ENCODE assay signal across 7 cellular contexts in the genomic region with DNA sequence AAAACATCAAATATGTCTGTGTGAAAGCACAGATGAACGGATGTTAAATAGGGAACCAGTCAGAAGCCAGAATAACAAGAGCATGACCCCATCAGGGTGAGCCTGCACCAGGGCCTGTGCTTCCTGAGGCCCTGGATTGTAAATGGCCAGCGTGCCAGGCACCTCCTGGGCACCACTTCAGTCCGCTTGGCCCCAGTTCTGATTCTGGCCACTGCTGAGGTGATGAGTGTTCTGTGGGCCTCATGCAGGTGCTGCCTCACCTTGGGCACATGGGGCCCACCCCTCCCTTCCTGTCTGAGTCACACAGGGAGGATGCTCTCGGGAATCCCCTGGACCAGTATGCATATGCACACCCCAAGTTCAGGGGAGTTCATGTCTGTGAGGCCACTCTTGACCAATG. TPM values are rescaled to one million over a fixed set of nuclear protein-coding genes. Genes with fewer than 3 reads are reported as not detected.
A peak's percentile ranks its signal among the peaks of the same experiment; 100 is the strongest.
DNase-seq lines count a peak whose midpoint lies in the region; ATAC-seq, FAIRE-seq and TF ChIP-seq lines count a peak whose summit lies in the region.
"Not testable (repeated sequence)": the region's sequence is repeated elsewhere in the genome, so short reads cannot be mapped to it uniquely, and the experiment has no call there.

No MANE protein-coding gene starts in this region.

- not testable (repeated sequence) for H3K9me3 ChIP-seq in MM.1S (replicated peaks; ENCODE audit: insufficient read depth, low read length); keratinocyte (ENCODE audit: control insufficient read depth, low read depth, low read length)
- peaks cover 13% of the 10 kb centered on the region; the same call in 2 of the 3 replicates for H3K9me3 ChIP-seq in GM12878 (replicated peaks; ENCODE audit: control insufficient read depth, insufficient read depth, low read length)

- TF ChIP-seq RAD21 in GM12878 (IDR thresholded peaks at IDR 0.05; ENCODE audit: insufficient read depth, low read depth, low read length): not testable (repeated sequence)

- H3K9ac ChIP-seq in MM.1S (ENCODE audit: low read length); GM12878 (ENCODE audit: control insufficient read depth, insufficient read depth, low read length); keratinocyte (ENCODE audit: control insufficient read depth, extremely low read depth, insufficient read depth, low read length): not testable (repeated sequence)

- H3F3A ChIP-seq in MM.1S (ENCODE audit: insufficient read depth, low read length): not testable (repeated sequence)

- not testable (repeated sequence) for TF ChIP-seq CTCF in MM.1S (IDR thresholded peaks at IDR 0.05; ENCODE audit: low read length); GM12878 (IDR thresholded peaks at IDR 0.05 in 2 of 3, conservative IDR thresholded peaks at IDR 0.05 in 1 of 3; ENCODE audit: control insufficient read depth in 2 of 3, extremely low read depth in 1 of 3, insufficient read depth in 1 of 3, low read depth in 3 of 3, low read length in 3 of 3); keratinocyte (optimal IDR thresholded peaks at IDR 0.05 in 1 of 3, IDR thresholded peaks at IDR 0.05 in 1 of 3, conservative IDR thresholded peaks at IDR 0.05 in 1 of 3; ENCODE audit: extremely low read depth in 1 of 3, insufficient read depth in 2 of 3, low read length in 3 of 3)

- not testable (repeated sequence) for FAIRE-seq in GM12878 (lab: Jason Lieb, UNC)
- peak; percentile 36 for FAIRE-seq in keratinocyte (lab: Jason Lieb, UNC)

- not testable (repeated sequence) for H3K27me3 Mint-ChIP-seq in activated T-cell treated with anti-CD3 and anti-CD28 coated beads, Interleukin-2, amount 50 U/mL, for 4 hours (ENCODE audit: low read depth); naive B cell

- not testable (repeated sequence) for H3K4me1 Mint-ChIP-seq in activated T-cell treated with anti-CD3 and anti-CD28 coated beads, Interleukin-2, amount 50 U/mL, for 4 hours (ENCODE audit: low read depth)
- H3K4me1 Mint-ChIP-seq in naive B cell: peaks cover 0 to 11% (median under 1%) of the 10 kb centered on the region in 3 donors

- peak; percentile 60 to 82 for ATAC-seq in activated CD4-positive, CD25-positive, alpha-beta regulatory T cell treated with anti-CD3 and anti-CD28 coated beads, Interleukin-2, amount 50 U/mL, for 24 hours
- ATAC-seq in activated T-cell treated with anti-CD3 and anti-CD28 coated beads, Interleukin-2, amount 50 U/mL, for 4 hours: peak; percentile 56 to 62
- ATAC-seq in GM12878 (peak; percentile 75), naive B cell (ENCODE audit: low read depth in 2 of 2) (peak; percentile 85 to 87)

- peak; percentile 59 for DNase-seq in MM.1S
- DNase-seq in activated T-cell treated with anti-CD3 and anti-CD28 coated beads, Interleukin-2, amount 50 U/mL, for 4 hours: peak; percentile 8
- not testable (repeated sequence) for DNase-seq in GM12878 (ENCODE audit: low read depth, low spot score)
- DNase-seq in keratinocyte (ENCODE audit: low read depth, low spot score): peak; percentile 35
- peak; percentile 31 for DNase-seq in naive B cell
- peak; percentile 10 for DNase-seq in stimulated activated CD8-positive, alpha-beta memory T cell treated with anti-CD3 and anti-CD28 coated beads, Interleukin-12 subunit alpha, Interleukin-12 subunit beta, amount 100 ng/mL, for 4 hours (ENCODE audit: low read depth)

- BruUV-seq in GM12878 (replicated peaks; lab: Mats Ljungman, UMichigan): not testable (repeated sequence)

- not testable (repeated sequence) for H4K20me1 ChIP-seq in MM.1S (ENCODE audit: insufficient read depth, low read length); GM12878 (ENCODE audit: control insufficient read depth, insufficient read depth); keratinocyte (ENCODE audit: control insufficient read depth, extremely low read depth, insufficient read depth, low read length)

- dilution Hi-C loops in keratinocyte (cut with MboI; ENCODE audit: extremely low pct_ligation_motif_present, low sequenced_read_pairs): not testable (repeated sequence)

- TF ChIP-seq POLR2A in GM12878 (IDR thresholded peaks at IDR 0.05; ENCODE audit: low read depth, low read length): not testable (repeated sequence)

- H2AFZ ChIP-seq in MM.1S (ENCODE audit: low read length); GM12878 (ENCODE audit: control insufficient read depth, low read depth, low read length); keratinocyte (ENCODE audit: control insufficient read depth, low read length): not testable (repeated sequence)

- not testable (repeated sequence) for H3K9me3 Mint-ChIP-seq in activated T-cell treated with anti-CD3 and anti-CD28 coated beads, Interleukin-2, amount 50 U/mL, for 4 hours
- peaks cover 4 to 13% (median 8%) of the 10 kb centered on the region in 7 donors for H3K9me3 Mint-ChIP-seq in naive B cell

- H3K4me3 ChIP-seq in MM.1S (ENCODE audit: low read length); GM12878; keratinocyte (ENCODE audit: control insufficient read depth in 2 of 3, extremely low read depth in 1 of 3, insufficient read depth in 2 of 3, low read depth in 1 of 3, low read length in 3 of 3): not testable (repeated sequence)

- 32% methylated on average over 4 of the region's 4 CpGs for WGBS in GM12878 (ENCODE audit: insufficient coverage, insufficient replicate concordance, low lambda C conversion rate, missing lambda C conversion rate)

- H3K4me3 Mint-ChIP-seq in activated T-cell treated with anti-CD3 and anti-CD28 coated beads, Interleukin-2, amount 50 U/mL, for 4 hours; naive B cell: not testable (repeated sequence)

- H3K27ac ChIP-seq in MM.1S (ENCODE audit: low read length) (peak overlapping the region; percentile 43; the same call in 1 of the 2 replicates), GM12878 (ENCODE audit: control insufficient read depth, insufficient read depth) (peak overlapping the region; percentile 7; the same call in 1 of the 2 replicates)
- H3K27ac ChIP-seq in keratinocyte (ENCODE audit: control insufficient read depth, insufficient read depth, low read length): not testable (repeated sequence)

- H3K9me2 ChIP-seq in MM.1S (replicated peaks; ENCODE audit: insufficient read depth, low read length): not testable (repeated sequence)

- TF ChIP-seq EP300 in GM12878 (IDR thresholded peaks at IDR 0.05; ENCODE audit: borderline replicate concordance in 1 of 2, control insufficient read depth in 1 of 2, low read depth in 2 of 2, low read length in 2 of 2): not testable (repeated sequence)

- peak overlapping the region in 2 of 6 donors; percentile 12 to 27 for H3K27ac Mint-ChIP-seq in naive B cell

- H3K36me3 ChIP-seq in MM.1S (replicated peaks; ENCODE audit: insufficient read depth, low read length); GM12878 (ENCODE audit: control insufficient read depth in 2 of 2, insufficient read depth in 2 of 2, low read length in 1 of 2); keratinocyte (ENCODE audit: control insufficient read depth in 2 of 2, extremely low read depth in 1 of 2, insufficient read depth in 2 of 2, low read length in 2 of 2): not testable (repeated sequence)

- SMC1A ChIA-PET in GM12878 (lab: Charles Lee; ENCODE audit: uncharacterized antibody, unreplicated experiment): not testable (repeated sequence)

- intact Hi-C loops in GM12878 (cut with micrococcal nuclease; ENCODE audit: unreplicated experiment): not testable (repeated sequence)

- RAD21 ChIA-PET in GM12878 (lab: Charles Lee; ENCODE audit: unreplicated experiment): not testable (repeated sequence)

- H3K79me2 ChIP-seq in MM.1S (ENCODE audit: low read length); GM12878 (ENCODE audit: control insufficient read depth, insufficient read depth, low read length); keratinocyte (ENCODE audit: control insufficient read depth, insufficient read depth, low read length): not testable (repeated sequence)

- not testable (repeated sequence) for H3K9me1 ChIP-seq in keratinocyte (ENCODE audit: control insufficient read depth, extremely low read depth, insufficient read depth, low read length)

- H3K27me3 ChIP-seq in MM.1S (replicated peaks; ENCODE audit: insufficient read depth, low read length); GM12878 (replicated peaks in 1 of 2; ENCODE audit: control insufficient read depth in 2 of 2, insufficient read depth in 2 of 2, low read length in 1 of 2); keratinocyte (ENCODE audit: control insufficient read depth, extremely low read depth, insufficient read depth, low read length): not testable (repeated sequence)

- H3K36me3 Mint-ChIP-seq in activated T-cell treated with anti-CD3 and anti-CD28 coated beads, Interleukin-2, amount 50 U/mL, for 4 hours (ENCODE audit: insufficient read depth); naive B cell: not testable (repeated sequence)

- POLR2A ChIA-PET in GM12878 (lab: Charles Lee): not testable (repeated sequence)

- H3K4me2 ChIP-seq in MM.1S (ENCODE audit: low read depth, low read length): 0 out of 2 replicates have a peak overlapping the region, but pooled peaks have one; percentile 3
- H3K4me2 ChIP-seq in GM12878 (ENCODE audit: control insufficient read depth, insufficient read depth); keratinocyte (ENCODE audit: control insufficient read depth, extremely low read depth, insufficient read depth, low read depth, low read length): not testable (repeated sequence)

- in situ Hi-C loops in GM12878 (cut with MboI): not testable (repeated sequence)

- H3K4me1 ChIP-seq in MM.1S (ENCODE audit: low read length): peaks cover 17% of the 10 kb centered on the region
- not testable (repeated sequence) for H3K4me1 ChIP-seq in GM12878 (ENCODE audit: control insufficient read depth, insufficient read depth, low read length); keratinocyte (ENCODE audit: control insufficient read depth, extremely low read depth, insufficient read depth, low read length)

- CTCF ChIA-PET in GM12878 (lab: Yijun Ruan, JAX): not testable (repeated sequence)

RNA-seq across cellular contexts. Expression of a gene that starts 54.2 kb away (rescaled TPM):
- total RNA-seq in activated T-cell treated with anti-CD3 and anti-CD28 coated beads, Interleukin-2, amount 50 U/mL, for 4 hours: 10 to 100 TPM; 15.4 to 17.9 (median 17.8) TPM
- total RNA-seq in GM12878 (2013; cell fraction: nucleolus; rRNA removed): 112 and 121 TPM in 2 replicates
- total RNA-seq in GM12878 (2014; rRNA removed): 42.7 and 45.0 TPM in 2 replicates
- total RNA-seq in GM12878 (2014; rRNA removed; fragmentation: Illumina TruSeq; extraction: Trizol): 29.4 and 32.5 TPM in 2 replicates
- total RNA-seq in GM12878 (2021): 40.2 and 43.3 TPM in 2 replicates
- polyA plus RNA-seq in GM12878 (2011; ENCODE audit: low read depth): 25.0 TPM
- 27.9 and 44.7 TPM in 2 replicates for polyA plus RNA-seq in GM12878 (2011; rRNA removed)
- 61.6 and 76.5 TPM in 2 replicates for polyA plus RNA-seq in GM12878 (2011; cell fraction: cytosol; rRNA removed)
- 83.3 and 92.0 TPM in 2 replicates for polyA plus RNA-seq in GM12878 (2011; cell fraction: nucleus; rRNA removed)
- 27.6 and 38.4 TPM in 2 replicates for polyA plus RNA-seq in GM12878 (2012)
- 32.9 and 35.7 TPM in 2 replicates for polyA plus RNA-seq in GM12878 (2014; fragmentation: Illumina TruSeq; extraction: Trizol)
- polyA plus RNA-seq in GM12878 (2014; fragmentation: Nextera tagmentation; extraction: Ambion mirVana): 100 to 1,000 TPM in 1 of 2 experiments, 10 to 100 TPM in 1; 92.0 to 135 TPM
- 68.2 and 69.9 TPM in 2 replicates for polyA plus RNA-seq in GM12878 (2014; rRNA removed)
- 10 to 100 TPM; 65.4 to 67.9 TPM for polyA plus RNA-seq in GM12878 (2016; fragmentation: Nextera tagmentation; extraction: Ambion mirVana)
- polyA minus RNA-seq in GM12878 (2011; rRNA and poly(A)+ RNA removed): 37.2 and 70.2 TPM in 2 replicates
- 8.8 and 18.7 TPM in 2 replicates for polyA minus RNA-seq in GM12878 (2011; cell fraction: cytosol; rRNA and poly(A)+ RNA removed)
- polyA minus RNA-seq in GM12878 (2011; cell fraction: nucleus; rRNA and poly(A)+ RNA removed): 51.0 and 104 TPM in 2 replicates
- 11.9 to 14.3 TPM (median 13.7 TPM) in 3 replicates for polyA plus RNA-seq in keratinocyte
- 3.4 TPM for polyA plus RNA-seq in keratinocyte (2011; ENCODE audit: low read depth)
- polyA plus RNA-seq in keratinocyte (2011; cell fraction: cytosol; rRNA removed): 11.2 and 20.7 TPM in 2 replicates
- 13.5 and 17.4 TPM in 2 replicates for polyA plus RNA-seq in keratinocyte (2011; cell fraction: nucleus; rRNA removed)
- polyA plus RNA-seq in keratinocyte (2012; ENCODE audit: low replicate concordance): 7.0 and 11.9 TPM in 2 replicates
- 7.5 to 18.7 TPM (median 8.2 TPM) in 3 replicates for polyA minus RNA-seq in keratinocyte
- 9.6 TPM for polyA minus RNA-seq in keratinocyte (2011; cell fraction: cytosol; rRNA and poly(A)+ RNA removed)
- polyA minus RNA-seq in keratinocyte (2011; cell fraction: nucleus; rRNA and poly(A)+ RNA removed): 6.8 and 8.0 TPM in 2 replicates
- 1 to 10 TPM; 4.5 to 8.9 (median 7.1) TPM for polyA plus RNA-seq in naive B cell (ENCODE audit: low read depth in 6 of 6)
